Comparison of ENCODE assay signal across 8 cellular contexts in the genomic region with DNA sequence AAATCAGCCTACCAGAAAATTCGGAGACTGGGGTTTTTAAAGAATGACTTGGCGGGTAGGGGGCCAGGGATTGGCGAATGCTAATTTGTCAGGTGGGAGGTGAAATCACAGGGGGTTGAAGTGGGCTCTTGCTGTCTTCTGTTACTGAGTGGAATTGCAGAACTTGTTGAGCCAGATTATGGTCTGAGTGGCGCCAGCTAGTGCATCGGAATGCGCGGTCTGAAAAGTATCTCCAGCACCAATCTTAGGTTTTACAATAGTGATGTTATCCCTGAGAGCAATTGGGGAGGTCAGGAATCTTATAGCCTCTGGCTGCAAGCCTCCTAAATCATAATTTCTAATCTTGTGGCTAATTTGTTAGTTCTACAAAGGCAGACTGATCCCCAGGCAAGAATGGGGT. TPM values are rescaled to one million over a fixed set of nuclear protein-coding genes. Genes with fewer than 3 reads are reported as not detected.
DNase-seq lines count a peak whose midpoint lies in the region; ATAC-seq and TF ChIP-seq lines count a peak whose summit lies in the region.

No MANE protein-coding gene starts in this region.

- intact Hi-C loops in adrenal gland (cut with DNase I) = loop anchor here in 1 of 2 donors (10.0 kb wide), 1 partner anchor 71 kb away; a partner anchor contains a TSS
- intact Hi-C loops in left lung (cut with DNase I) = no loop called here

- 87 to 95% (median 88%) methylated on average over 7 of the region's 7 CpGs for WGBS in adrenal gland, 4 donors
- 96% methylated on average over 7 of the region's 7 CpGs for WGBS in thymus

- H3K36me3 Mint-ChIP-seq in activated CD8-positive, alpha-beta memory T cell treated with anti-CD3 and anti-CD28 coated beads, Interleukin-2, amount 10 ng/mL, durations not matched to agents 7 days and 5 days = peaks cover 7% of the 10 kb centered on the region

- H3K36me3 ChIP-seq in adrenal gland (replicated peaks in 1 of 2) = no peaks in the 10 kb centered on the region
- no peaks in the 10 kb centered on the region for H3K36me3 ChIP-seq in left lung
- H3K36me3 ChIP-seq in thymus (ENCODE audit: control insufficient read depth, insufficient read depth) = no peaks in the 10 kb centered on the region

- H3K9me3 Mint-ChIP-seq in activated CD8-positive, alpha-beta memory T cell treated with anti-CD3 and anti-CD28 coated beads, Interleukin-2, amount 10 ng/mL, durations not matched to agents 7 days and 5 days (ENCODE audit: low read depth) = peaks cover 3% of the 10 kb centered on the region

- POLR2A ChIA-PET in GM10248 (lab: Yijun Ruan, JAX) = no interaction called here

- ATAC-seq in activated CD8-positive, alpha-beta memory T cell treated with anti-CD3 and anti-CD28 coated beads, Interleukin-2, amount 10 ng/mL, durations not matched to agents 7 days and 5 days = no peak
- peak; percentile 30 for ATAC-seq in left lung

- H3K4me3 ChIP-seq in adrenal gland (peak overlapping the region in 2 of 4 donors; percentile 90 to 94), left lung (peak overlapping the region; percentile 95 to 100), thymus (ENCODE audit: low read length) (no peak overlapping the region)

- H3K4me1 ChIP-seq in adrenal gland (replicated peaks in 1 of 2) = peaks cover 0 to 26% of the 10 kb centered on the region in 2 donors
- H3K4me1 ChIP-seq in left lung = peaks cover 7 to 25% of the 10 kb centered on the region in 2 donors
- H3K4me1 ChIP-seq in thymus (ENCODE audit: control insufficient read depth, insufficient read depth, low read length) = peaks cover 3% of the 10 kb centered on the region

- TF ChIP-seq POLR2A in adrenal gland (IDR thresholded peaks at IDR 0.05) = no peak

- H3K27me3 ChIP-seq in adrenal gland (no peaks in the 10 kb centered on the region), left lung (no peaks in the 10 kb centered on the region), thymus (ENCODE audit: control insufficient read depth, insufficient read depth) (no peaks in the 10 kb centered on the region)

- CTCF ChIA-PET in activated CD8-positive, alpha-beta memory T cell treated with anti-CD3 and anti-CD28 coated beads, Interleukin-2, amount 10 ng/mL, durations not matched to agents 7 days and 5 days (lab: Charles Lee) = interaction anchor here (0.6 to 2.6 kb wide), 7 partner anchors 15 to 373 kb away, joined by 3 to 12 read pairs (median 3); no protein-coding TSS in a partner anchor
- CTCF ChIA-PET in GM10248 (lab: Yijun Ruan, JAX) = interaction anchor here (1.3 kb wide), 1 partner anchor 13 kb away, joined by 4 read pairs; no protein-coding TSS in a partner anchor

- no peak for DNase-seq in activated CD8-positive, alpha-beta memory T cell treated with anti-CD3 and anti-CD28 coated beads, Interleukin-2, amount 10 ng/mL, durations not matched to agents 7 days and 5 days
- DNase-seq in activated CD8-positive, alpha-beta memory T cell treated with anti-CD3 and anti-CD28 coated beads for 24 hours = no peak
- DNase-seq in adrenal gland (no peak), left lung (peak in 1 of 2 donors; percentile 42), GM10248 (ENCODE audit: extremely low spot score) (no peak), GDM1 (lab: John Stamatoyannopoulos, UW) (no peak)
- no peak for DNase-seq in activated CD4-positive, alpha-beta T cell treated with anti-CD3 and anti-CD28 coated beads for 1 hour

- H3K27me3 Mint-ChIP-seq in activated CD8-positive, alpha-beta memory T cell treated with anti-CD3 and anti-CD28 coated beads, Interleukin-2, amount 10 ng/mL, durations not matched to agents 7 days and 5 days = no peaks in the 10 kb centered on the region

- H3K9me3 ChIP-seq in adrenal gland (replicated peaks in 1 of 3) (no peaks in the 10 kb centered on the region), left lung (peaks cover 0 to 7% of the 10 kb centered on the region in 2 donors), thymus (ENCODE audit: control insufficient read depth) (no peaks in the 10 kb centered on the region)

- peak overlapping the region; percentile 85 for H3K27ac Mint-ChIP-seq in activated CD8-positive, alpha-beta memory T cell treated with anti-CD3 and anti-CD28 coated beads, Interleukin-2, amount 10 ng/mL, durations not matched to agents 7 days and 5 days

- H3K4me3 Mint-ChIP-seq in activated CD8-positive, alpha-beta memory T cell treated with anti-CD3 and anti-CD28 coated beads, Interleukin-2, amount 10 ng/mL, durations not matched to agents 7 days and 5 days = peak overlapping the region; percentile 78

- TF ChIP-seq CTCF in adrenal gland (IDR thresholded peaks at IDR 0.05) (no peak), left lung (IDR thresholded peaks at IDR 0.05) (no peak), GM10248 (IDR thresholded peaks at IDR 0.05; ENCODE audit: control extremely low read depth, extremely low read depth, low read depth, missing control alignments) (no peak)

- H3K4me1 Mint-ChIP-seq in activated CD8-positive, alpha-beta memory T cell treated with anti-CD3 and anti-CD28 coated beads, Interleukin-2, amount 10 ng/mL, durations not matched to agents 7 days and 5 days = peaks cover 33% of the 10 kb centered on the region

- peak overlapping the region in 3 of 5 donors; percentile 89 to 95 (median 94) for H3K27ac ChIP-seq in adrenal gland
- H3K27ac ChIP-seq in left lung = peak overlapping the region; percentile 93 to 99
- H3K27ac ChIP-seq in thymus (ENCODE audit: low read depth) = peak overlapping the region; percentile 49

RNA-seq across cellular contexts. Expression of a gene that starts 0.8 kb away (rescaled TPM):
- 100 to 1,000 TPM; 121 to 155 TPM for total RNA-seq in activated CD8-positive, alpha-beta memory T cell treated with anti-CD3 and anti-CD28 coated beads, Interleukin-2, amount 10 ng/mL, durations not matched to agents 7 days and 5 days
- total RNA-seq in adrenal gland (10 to 100 TPM; 30.6 to 78.3 (median 61.7) TPM), left lung (10 to 100 TPM; 62.1 to 67.3 TPM)
- polyA plus RNA-seq in adrenal gland (10 to 100 TPM; 28.2 to 43.4 (median 29.5) TPM), thymus (84.9 TPM)
